ENCODE assay signal across 8 cellular contexts in genomic region chr2:109794074-109794737, GRCh38. TPM values are rescaled to one million over a fixed set of nuclear protein-coding genes. Genes with fewer than 3 reads are reported as not detected.
A peak's percentile ranks its signal among the peaks of the same experiment; 100 is the strongest.
DNase-seq lines count a peak whose midpoint lies in the region; ATAC-seq and TF ChIP-seq lines count a peak whose summit lies in the region.
"Not testable (repeated sequence)": the region's sequence is repeated elsewhere in the genome, so short reads cannot be mapped to it uniquely, and the experiment has no call there.

Gene RGPD5 (plus strand): TSS chr2:109794305. CDS start chr2:109794466, 161 bp downstream.

- CTCF ChIA-PET in mammary epithelial cell (lab: Charles Lee; ENCODE audit: low non-redundant PET), result not testable (repeated sequence)

- BruUV-seq in mammary epithelial cell (replicated peaks; lab: Mats Ljungman, UMichigan), result TSS peak; percentile 42

- H3K27me3 ChIP-seq in H7 (ENCODE audit: control insufficient read depth, insufficient read depth, low read length); mammary epithelial cell (ENCODE audit: insufficient read depth, low read length); osteoblast (ENCODE audit: insufficient read depth, low read length); upper lobe of right lung: not testable (repeated sequence)

- not testable (repeated sequence) for H3K4me1 ChIP-seq in mammary epithelial cell (ENCODE audit: insufficient read depth, low read length); osteoblast (ENCODE audit: insufficient read depth, low read length); upper lobe of right lung

- WGBS in mammary epithelial cell (ENCODE audit: low coverage, missing lambda C conversion rate), result no CpG with 5 or more reads among the region's 77 CpGs

- H3K9ac ChIP-seq in mammary epithelial cell (ENCODE audit: insufficient read depth, low read length), result not testable (repeated sequence)

- H2AFZ ChIP-seq in mammary epithelial cell (ENCODE audit: low read depth, low read length); osteoblast (ENCODE audit: low read length): not testable (repeated sequence)

- H3K9me3 ChIP-seq in mammary epithelial cell (replicated peaks; ENCODE audit: insufficient read depth, low read length); osteoblast (ENCODE audit: low read depth, low read length); upper lobe of right lung: not testable (repeated sequence)

- DNase-seq in H7; mammary epithelial cell; osteoblast (ENCODE audit: insufficient read length, low spot score, missing footprints); upper lobe of right lung: not testable (repeated sequence)
- DNase-seq in left ventricle myocardium superior, result peak; percentile 7

- ATAC-seq in GM19023 (IDR thresholded peaks at IDR 0.05; ENCODE audit: unreplicated experiment) (peak; percentile 98), HG03139 (IDR thresholded peaks at IDR 0.05; ENCODE audit: unreplicated experiment) (peak; percentile 99), SK-N-SH treated with all-trans-retinoic acid at 6 μM for 48 hours (peak; percentile 97), left ventricle myocardium superior (peak; percentile 98), upper lobe of right lung (peak; percentile 100)

- H4K20me1 ChIP-seq in mammary epithelial cell (ENCODE audit: insufficient read depth, low read length); osteoblast (ENCODE audit: insufficient read depth, low read length): not testable (repeated sequence)

- not testable (repeated sequence) for H3K4me2 ChIP-seq in mammary epithelial cell (ENCODE audit: insufficient read depth, low read depth, low read length); osteoblast (ENCODE audit: insufficient read depth, low read length)

- TF ChIP-seq CTCF in mammary epithelial cell (conservative IDR thresholded peaks at IDR 0.05 in 1 of 2, IDR thresholded peaks at IDR 0.05 in 1 of 2; ENCODE audit: extremely low read depth in 1 of 2, insufficient read depth in 1 of 2, low read depth in 1 of 2, low read length in 2 of 2); osteoblast (IDR thresholded peaks at IDR 0.05; ENCODE audit: extremely low read depth, low read depth, low read length); upper lobe of right lung (IDR thresholded peaks at IDR 0.05): not testable (repeated sequence)

- in situ Hi-C loops in mammary epithelial cell (cut with MboI; ENCODE audit: low sequenced_read_pairs in 2 of 2), result not testable (repeated sequence)

- H3K27ac ChIP-seq in mammary epithelial cell (ENCODE audit: insufficient read depth, low read depth, low read length); osteoblast (ENCODE audit: low read depth, low read length); upper lobe of right lung: not testable (repeated sequence)

- H3K79me2 ChIP-seq in mammary epithelial cell (ENCODE audit: insufficient read depth, low read length); osteoblast (ENCODE audit: insufficient read depth, low read length): not testable (repeated sequence)

- dilution Hi-C loops in mammary epithelial cell (cut with HindIII; ENCODE audit: low sequenced_read_pairs), result not testable (repeated sequence)

- H3K36me3 ChIP-seq in H7 (replicated peaks; ENCODE audit: control insufficient read depth, insufficient read depth, low read length); mammary epithelial cell (ENCODE audit: insufficient read depth, low read length); osteoblast (ENCODE audit: insufficient read depth, low read length); upper lobe of right lung: not testable (repeated sequence)

- not testable (repeated sequence) for H3K4me3 ChIP-seq in H7 (ENCODE audit: insufficient read depth, low read depth, low read length); mammary epithelial cell (replicated peaks in 1 of 3; ENCODE audit: insufficient read depth in 1 of 3, low read depth in 2 of 3, low read length in 3 of 3); osteoblast (ENCODE audit: insufficient read depth, low read length); upper lobe of right lung

- intact Hi-C loops in mammary epithelial cell (cut with micrococcal nuclease); left ventricle myocardium superior (cut with micrococcal nuclease); upper lobe of right lung (cut with DNase I): not testable (repeated sequence)

RNA-seq across cellular contexts. Expression of gene RGPD5, which starts in this region (rescaled TPM):
- total RNA-seq in H7 (2014; rRNA removed; shearing (Covaris generic)), result 18.4 and 18.6 TPM in 2 replicates
- total RNA-seq in mammary epithelial cell, result 10 to 100 TPM; 47.2 to 53.4 TPM
- polyA plus RNA-seq in mammary epithelial cell, result 3.9 TPM
- polyA minus RNA-seq in mammary epithelial cell, result 4.1 TPM
- 21.0 TPM for total RNA-seq in left ventricle myocardium superior
- 28.6 and 29.2 TPM in 2 replicates for total RNA-seq in osteoblast
- total RNA-seq in upper lobe of right lung, result 94.3 TPM
